23 cellular contexts compared by ENCODE assay signal in genomic region chr7:134374791-134375190, GRCh38. TPM values are rescaled to one million over a fixed set of nuclear protein-coding genes. Genes with fewer than 3 reads are reported as not detected.
DNase-seq lines count a peak whose midpoint lies in the region; ATAC-seq, FAIRE-seq and TF ChIP-seq lines count a peak whose summit lies in the region.
"Had no signal": no experiment of that assay in that cellular context is flagged by ENCODE, and none has a peak within 500 bp of the region (broad histone marks: within the 10 kb centered on the region; RNA-seq: fewer than 3 reads in every experiment).

No MANE protein-coding gene starts in this region.

- H3K27me3 ChIP-seq in duodenal mucosa (ENCODE audit: control insufficient read depth in 1 of 2, insufficient read depth in 2 of 2, low read length in 2 of 2) (no peaks in the 10 kb centered on the region), HepG2 (ENCODE audit: control insufficient read depth in 1 of 2, insufficient read depth in 2 of 2, low read length in 2 of 2) (no peaks in the 10 kb centered on the region), stomach (no peaks in the 10 kb centered on the region), smooth muscle cell (ENCODE audit: low read depth) (peaks cover 26% of the 10 kb centered on the region)
- H3K27me3 ChIP-seq: BLaER1 treated with 17β-estradiol and CSF1 and Interleukin-3, amounts not matched to agents 10 nM and 100 nM had no signal

- CTCF ChIA-PET in HEK293 (lab: Yijun Ruan, JAX) (interaction anchor here (1.2 to 2.5 kb wide), 3 partner anchors 9 to 19 kb away, joined by 3 to 6 read pairs (median 5); no protein-coding TSS in a partner anchor), HepG2 (lab: Yijun Ruan, JAX; ENCODE audit: low intra/inter-chr PET ratio, low total read pairs) (no interaction called here)

- no peak overlapping the region for H2AFZ ChIP-seq in HepG2 (ENCODE audit: low read length)
- H2AFZ ChIP-seq in smooth muscle cell (ENCODE audit: low read depth) = no peak overlapping the region
- H2AFZ ChIP-seq: GM23248 had no signal

- H3K79me2 ChIP-seq in HepG2 (ENCODE audit: insufficient read depth, low read length) (no peaks in the 10 kb centered on the region), smooth muscle cell (ENCODE audit: low read depth) (no peaks in the 10 kb centered on the region)

- intact Hi-C loops in HepG2 (cut with micrococcal nuclease; ENCODE audit: unreplicated experiment) = no loop called here
- intact Hi-C loops in stomach (cut with DNase I; ENCODE audit: low total_unique reads) = no loop called here

- H3K27ac ChIP-seq in HEK293 (ENCODE audit: extremely low read depth, low read depth, low read length) (no peak overlapping the region), duodenal mucosa (ENCODE audit: low read depth, low read length) (peak overlapping the region; percentile 30), HepG2 (ENCODE audit: extremely low read length, insufficient read depth, low read length) (no peak overlapping the region), stomach (peak overlapping the region; percentile 26 to 82 (median 74)), smooth muscle cell (ENCODE audit: low read depth) (no peak overlapping the region)
- H3K27ac ChIP-seq: BLaER1 treated with 17β-estradiol and CSF1 and Interleukin-3, amounts not matched to agents 10 nM and 100 nM; GM23248 had no signal

- H3K36me3 ChIP-seq in HEK293 (ENCODE audit: control insufficient read depth in 2 of 2, insufficient read depth in 1 of 2, low read length in 2 of 2) = no peaks in the 10 kb centered on the region
- H3K36me3 ChIP-seq in duodenal mucosa (ENCODE audit: control insufficient read depth in 1 of 2, insufficient read depth in 2 of 2, low read length in 2 of 2) = no peaks in the 10 kb centered on the region
- no peaks in the 10 kb centered on the region for H3K36me3 ChIP-seq in HepG2 (replicated peaks in 1 of 2; ENCODE audit: control insufficient read depth in 1 of 2, insufficient read depth in 2 of 2, low read length in 2 of 2)
- no peaks in the 10 kb centered on the region for H3K36me3 ChIP-seq in stomach
- no peaks in the 10 kb centered on the region for H3K36me3 ChIP-seq in smooth muscle cell (ENCODE audit: low read depth)
- H3K36me3 ChIP-seq: BE2C; BLaER1 treated with 17β-estradiol and CSF1 and Interleukin-3, amounts not matched to agents 10 nM and 100 nM had no signal

- H3K9me3 ChIP-seq in HEK293 (ENCODE audit: control insufficient read depth, insufficient read depth, low read depth, low read length) (no peaks in the 10 kb centered on the region), duodenal mucosa (ENCODE audit: control insufficient read depth in 1 of 2, low read length in 2 of 2) (no peaks in the 10 kb centered on the region), HepG2 (ENCODE audit: low read length) (no peaks in the 10 kb centered on the region), stomach (no peaks in the 10 kb centered on the region), smooth muscle cell (replicated peaks; ENCODE audit: low read depth) (no peaks in the 10 kb centered on the region)
- H3K9me3 ChIP-seq: BE2C had no signal

- H3K4me3 ChIP-seq in HEK293 (ENCODE audit: low read depth, low read length) = no peak overlapping the region
- peak overlapping the region in 1 of 2 donors; percentile 27 for H3K4me3 ChIP-seq in duodenal mucosa (ENCODE audit: low read depth in 1 of 2, low read length in 2 of 2)
- H3K4me3 ChIP-seq in HepG2 (replicated peaks in 1 of 3; ENCODE audit: insufficient read depth in 1 of 3, low read depth in 2 of 3, low read length in 3 of 3) = no peak overlapping the region
- no peak overlapping the region for H3K4me3 ChIP-seq in stomach
- H3K4me3 ChIP-seq in smooth muscle cell = no peak overlapping the region
- H3K4me3 ChIP-seq: BLaER1 treated with 17β-estradiol and CSF1 and Interleukin-3, amounts not matched to agents 10 nM and 100 nM; GM23248 had no signal

- no peak for FAIRE-seq in HepG2 (lab: Jason Lieb, UNC)
- FAIRE-seq: A204.1, D721Med, G401.6, GM12892, H1 had no signal

- H4K20me1 ChIP-seq in HepG2 (ENCODE audit: insufficient read depth, low read length) (no peaks in the 10 kb centered on the region), smooth muscle cell (ENCODE audit: low read depth) (no peaks in the 10 kb centered on the region)
- H4K20me1 ChIP-seq: BLaER1 treated with 17β-estradiol and CSF1 and Interleukin-3, amounts not matched to agents 10 nM and 100 nM had no signal

- in situ Hi-C loops in HepG2 (cut with HindIII; ENCODE audit: extremely low pct_ligation_motif_present, low pct_unique_long_range_greater_than_20kb) = no loop called here

- BruUV-seq in HepG2 (replicated peaks; lab: Mats Ljungman, UMichigan) = no TSS peak

- peak overlapping the region; percentile 42; the same call in 1 of the 2 replicates for H3K4me2 ChIP-seq in HepG2 (ENCODE audit: low read depth, low read length)
- no peak overlapping the region for H3K4me2 ChIP-seq in smooth muscle cell
- H3K4me2 ChIP-seq: BLaER1 treated with 17β-estradiol and CSF1 and Interleukin-3, amounts not matched to agents 10 nM and 100 nM had no signal

- TF ChIP-seq CTCF in HEK293 (tag by site-specific recombination; IDR thresholded peaks at IDR 0.05) (no peak), HepG2 (CRISPR knock-in tag; IDR thresholded peaks at IDR 0.05) (no peak), stomach (IDR thresholded peaks at IDR 0.05) (no peak), smooth muscle cell (IDR thresholded peaks at IDR 0.05; ENCODE audit: borderline replicate concordance, insufficient read depth, poor library complexity, severe bottlenecking) (no peak)

- TF ChIP-seq EP300 in HepG2 (IDR thresholded peaks at IDR 0.05; ENCODE audit: low read depth in 2 of 2, low read length in 2 of 2) (no peak), HepG2 (CRISPR knock-in tag; IDR thresholded peaks at IDR 0.05; ENCODE audit: borderline replicate concordance) (no peak), stomach (IDR thresholded peaks at IDR 0.05) (no peak)

- H3F3A ChIP-seq in smooth muscle cell (ENCODE audit: low read depth) = no peaks in the 10 kb centered on the region

- TF ChIP-seq RAD21 in HepG2 (CRISPR knock-in tag; IDR thresholded peaks at IDR 0.05) = no peak

- peak; percentile 16; the same call in 1 of the 3 replicates for ATAC-seq in HepG2
- ATAC-seq in HG03196 (IDR thresholded peaks at IDR 0.05; ENCODE audit: unreplicated experiment) = no peak

- DNase-seq in HepG2 (ENCODE audit: low spot score) (no peak), stomach (no peak), smooth muscle cell (lab: John Stamatoyannopoulos, UW; ENCODE audit: unreplicated experiment) (no peak), HK-2 (ENCODE audit: unreplicated experiment) (no peak)
- DNase-seq: ACHN; AML-193; BE2C; CD4-positive, alpha-beta T cell; CD8-positive, alpha-beta memory T cell; DMS153; DND-41; H7; HCEC 1CT had no signal

- H3K9ac ChIP-seq in duodenal mucosa (ENCODE audit: low read depth in 1 of 2, low read length in 2 of 2) (no peak overlapping the region), HepG2 (ENCODE audit: insufficient read depth, low read depth, low read length) (no peak overlapping the region), smooth muscle cell (ENCODE audit: low read depth) (no peak overlapping the region)
- H3K9ac ChIP-seq: BLaER1 treated with 17β-estradiol and CSF1 and Interleukin-3, amounts not matched to agents 10 nM and 100 nM; GM23248 had no signal

- TF ChIP-seq POLR2A in HepG2 (IDR thresholded peaks at IDR 0.05; ENCODE audit: insufficient read depth in 1 of 2, low read depth in 2 of 2, low read length in 2 of 2) = no peak
- no peak for TF ChIP-seq POLR2A in stomach (IDR thresholded peaks at IDR 0.05)

- H3K4me1 ChIP-seq in HEK293 (ENCODE audit: control insufficient read depth, insufficient read depth, low read length) = no peaks in the 10 kb centered on the region
- H3K4me1 ChIP-seq in duodenal mucosa (ENCODE audit: control insufficient read depth in 1 of 2, insufficient read depth in 2 of 2, low read length in 2 of 2) = peaks cover 11 to 40% of the 10 kb centered on the region in 2 donors
- peaks cover 27% of the 10 kb centered on the region for H3K4me1 ChIP-seq in HepG2 (ENCODE audit: insufficient read depth, low read length)
- peaks cover 1 to 17% (median 9%) of the 10 kb centered on the region in 4 donors for H3K4me1 ChIP-seq in stomach
- no peaks in the 10 kb centered on the region for H3K4me1 ChIP-seq in smooth muscle cell (ENCODE audit: low read depth)
- H3K4me1 ChIP-seq: BE2C; BLaER1 treated with 17β-estradiol and CSF1 and Interleukin-3, amounts not matched to agents 10 nM and 100 nM had no signal

- POLR2A ChIA-PET in HEK293 (lab: Yijun Ruan, JAX) = no interaction called here
- POLR2A ChIA-PET in HepG2 (lab: Yijun Ruan, JAX) = interaction anchor here (0.7 to 1.9 kb wide), 3 partner anchors 9 to 46 kb away, joined by 3 to 7 read pairs (median 4); no protein-coding TSS in a partner anchor

- 62% methylated on average over 3 of the region's 4 CpGs for WGBS in HepG2 (ENCODE audit: low lambda C conversion rate)
- WGBS in stomach, 5 donors = 86 to 92% (median 90%) methylated on average over 4 of the region's 4 CpGs
- 81% methylated on average over 4 of the region's 4 CpGs for WGBS in smooth muscle cell (ENCODE audit: low lambda C conversion rate)

RNA-seq across cellular contexts. Expression of gene SLC35B4, which starts 58.1 kb away (rescaled TPM):
- total RNA-seq in HepG2 (2016; rRNA removed; fragmentation: Illumina TruSeq; extraction: Trizol) (10.8 and 17.1 TPM in 2 replicates), stomach (10 to 100 TPM in 2 of 5 donors, 1 to 10 TPM in 3; 3.2 to 13.0 (median 8.3) TPM), smooth muscle cell (14.5 and 21.3 TPM in 2 replicates)
- 1.7 and 2.6 TPM in 2 replicates for total RNA-seq in HepG2 (2016; cell fraction: cytosol; rRNA removed; fragmentation: Illumina TruSeq; extraction: Trizol; ENCODE audit: low read depth)
- 10.6 and 17.5 TPM in 2 replicates for total RNA-seq in HepG2 (2016; cell fraction: insoluble cytoplasmic fraction; rRNA removed; fragmentation: Illumina TruSeq; extraction: Trizol)
- total RNA-seq in HepG2 (2016; cell fraction: membrane; rRNA removed; fragmentation: Illumina TruSeq; extraction: Trizol) = 6.0 and 6.2 TPM in 2 replicates
- total RNA-seq in HepG2 (2016; cell fraction: nucleus; rRNA removed; fragmentation: Illumina TruSeq; extraction: Trizol) = 20.5 and 23.5 TPM in 2 replicates
- polyA plus RNA-seq in HepG2 (2011; rRNA removed) (13.2 and 17.8 TPM in 2 replicates), stomach (1 to 10 TPM; 1.9 to 2.0 (median 2.0) TPM), smooth muscle cell (19.8 and 26.7 TPM in 2 replicates)
- polyA plus RNA-seq in HepG2 (2011; cell fraction: cytosol; rRNA removed) = 9.1 and 10.5 TPM in 2 replicates
- polyA plus RNA-seq in HepG2 (2011; cell fraction: nucleus; rRNA removed) = 17.4 and 25.2 TPM in 2 replicates
- polyA plus RNA-seq in HepG2 (2012) = 8.8 and 9.4 TPM in 2 replicates
- 2.2 and 3.0 TPM in 2 replicates for polyA plus RNA-seq in HepG2 (2016; cell fraction: cytosol; fragmentation: Illumina TruSeq; extraction: Trizol; ENCODE audit: low read depth)
- 9.1 and 9.9 TPM in 2 replicates for polyA plus RNA-seq in HepG2 (2016; cell fraction: insoluble cytoplasmic fraction; fragmentation: Illumina TruSeq; extraction: Trizol; ENCODE audit: low read depth)
- 3.4 and 3.9 TPM in 2 replicates for polyA plus RNA-seq in HepG2 (2016; cell fraction: membrane; fragmentation: Illumina TruSeq; extraction: Trizol; ENCODE audit: low read depth)
- polyA plus RNA-seq in HepG2 (2016; cell fraction: nucleus; fragmentation: Illumina TruSeq; extraction: Trizol; ENCODE audit: insufficient read depth, low read depth) = 40.7 and 42.9 TPM in 2 replicates
- 30.7 and 61.9 TPM in 2 replicates for polyA minus RNA-seq in HepG2 (2011; rRNA and poly(A)+ RNA removed; ENCODE audit: low replicate concordance)
- 8.2 and 14.1 TPM in 2 replicates for polyA minus RNA-seq in HepG2 (2011; cell fraction: cytosol; rRNA and poly(A)+ RNA removed)
- polyA minus RNA-seq in HepG2 (2011; cell fraction: nucleus; rRNA and poly(A)+ RNA removed) = 18.3 and 24.1 TPM in 2 replicates

Comparison
In these comparisons a context has a peak if more than half of its experiments do, and no peak if none do; other contexts are left out.
1. H3K27ac ChIP-seq: peak in duodenal mucosa (single experiment) and stomach (5 of 5); none in HEK293 (single experiment), HepG2 (single experiment) and smooth muscle cell (single experiment).